Comparison of ENCODE assay signal across 38 cellular contexts in the genomic region with DNA sequence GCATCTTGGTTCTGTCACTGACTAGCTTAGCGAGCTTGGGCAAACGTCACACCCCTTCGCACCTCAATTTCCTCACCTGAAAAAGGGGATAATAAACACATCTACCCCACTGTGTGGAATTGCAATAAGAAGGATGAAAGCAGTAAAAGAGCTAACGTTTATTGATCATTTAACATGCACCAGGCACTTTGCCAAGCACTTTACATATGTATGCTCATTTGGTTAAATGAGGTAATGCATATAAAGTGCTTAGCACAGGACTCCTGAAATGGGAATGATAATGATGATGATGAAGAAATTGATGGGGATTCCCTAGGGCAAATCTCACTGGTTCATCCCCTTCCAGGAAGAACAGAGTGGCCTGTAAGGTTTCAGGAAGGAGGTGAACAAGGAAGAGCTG. TPM values are rescaled to one million over a fixed set of nuclear protein-coding genes. Genes with fewer than 3 reads are reported as not detected.
"Had no signal": no experiment of that assay in that cellular context is flagged by ENCODE, and none has a peak within 500 bp of the region (broad histone marks: within the 10 kb centered on the region; RNA-seq: fewer than 3 reads in every experiment).

No MANE protein-coding gene starts in this region.

- ATAC-seq: activated CD8-positive, alpha-beta T cell treated with anti-CD3 and anti-CD28 coated beads for 36 hours; activated naive CD4-positive, alpha-beta T cell treated with anti-CD3 and anti-CD28 coated beads, Interleukin-2, amount 50 U/mL, for 72 hours; activated T-cell treated with anti-CD3 and anti-CD28 coated beads, Interleukin-2, amount 50 U/mL, for 4 hours; activated T-cell treated with anti-CD3 and anti-CD28 coated beads, Interleukin-2, amount 50 U/mL, for 72 hours; activated T-helper 17 cell treated with anti-CD3 and anti-CD28 coated beads, Interleukin-2, amount 50 U/mL, for 72 hours; body of pancreas had no signal

- H3K36me3 Mint-ChIP-seq: activated CD4-positive, alpha-beta memory T cell treated with anti-CD3 and anti-CD28 coated beads for 36 hours; activated naive CD8-positive, alpha-beta T cell treated with anti-CD3 and anti-CD28 coated beads for 36 hours had no signal

- H3K27ac ChIP-seq: adrenal gland, body of pancreas, cardiac muscle cell, VCaP had no signal

- H3K9me3 ChIP-seq: adrenal gland, body of pancreas had no signal

- H3K4me3 Mint-ChIP-seq: activated B cell treated with CpG ODN at 0.5 μM for 24 hours; activated CD4-positive, alpha-beta memory T cell treated with anti-CD3 and anti-CD28 coated beads for 36 hours; activated CD4-positive, alpha-beta T cell treated with anti-CD3 and anti-CD28 coated beads, Interleukin-2, amount 10 ng/mL, durations not matched to agents 24 days and 14 days; activated CD8-positive, alpha-beta T cell treated with anti-CD3 and anti-CD28 coated beads for 36 hours; activated naive CD4-positive, alpha-beta T cell treated with anti-CD3 and anti-CD28 coated beads for 36 hours; activated naive CD8-positive, alpha-beta T cell treated with anti-CD3 and anti-CD28 coated beads for 36 hours; activated T-cell treated with anti-CD3 and anti-CD28 coated beads, Interleukin-2, amount 50 U/mL, for 4 hours; activated T-cell treated with anti-CD3 and anti-CD28 coated beads, Interleukin-2, amount 50 U/mL, for 72 hours; activated T-helper 1 cell treated with anti-CD3 and anti-CD28 coated beads, Interleukin-12 subunit alpha, Interleukin-12 subunit beta, Interleukin-2, Interleukin-4 antibody, amounts not matched to agents 30 ng/mL and 10 ng/mL and 1 ng/mL, durations not matched to agents 14 hours and 24 hours and 36 hours; activated T-helper 17 cell treated with anti-CD3 and anti-CD28 coated beads, Interleukin-2, amount 50 U/mL, for 72 hours; central memory CD8-positive, alpha-beta T cell; T-helper 1 cell treated with Interleukin-12 subunit alpha and Interleukin-12 subunit beta and Interleukin-4 antibody, amounts not matched to agents 30 μg/mL and 1 μg/mL, for 36 hours; T-helper 2 cell treated with Interferon-gamma antibody and Interleukin-4, amounts not matched to agents 5 μg/mL and 100 μg/mL, for 36 hours had no signal

- H3K27ac Mint-ChIP-seq: activated B cell treated with CpG ODN at 0.5 μM for 24 hours; activated CD4-positive, alpha-beta memory T cell treated with anti-CD3 and anti-CD28 coated beads for 36 hours; activated CD4-positive, alpha-beta T cell treated with anti-CD3 and anti-CD28 coated beads, Interleukin-2, amount 10 ng/mL, durations not matched to agents 24 days and 14 days; activated CD8-positive, alpha-beta T cell treated with anti-CD3 and anti-CD28 coated beads for 36 hours; activated naive CD4-positive, alpha-beta T cell treated with anti-CD3 and anti-CD28 coated beads for 36 hours; activated naive CD4-positive, alpha-beta T cell treated with anti-CD3 and anti-CD28 coated beads, Interleukin-2, amount 50 U/mL, for 72 hours; activated naive CD8-positive, alpha-beta T cell treated with anti-CD3 and anti-CD28 coated beads for 36 hours; activated T-cell treated with anti-CD3 and anti-CD28 coated beads, Interleukin-2, amount 50 U/mL, for 72 hours; activated T-helper 1 cell treated with anti-CD3 and anti-CD28 coated beads, Interleukin-12 subunit alpha, Interleukin-12 subunit beta, Interleukin-2, Interleukin-4 antibody, amounts not matched to agents 30 ng/mL and 10 ng/mL and 1 ng/mL, durations not matched to agents 14 hours and 24 hours and 36 hours; activated T-helper 17 cell treated with anti-CD3 and anti-CD28 coated beads, Interleukin-2, amount 50 U/mL, for 72 hours; T-helper 1 cell treated with Interleukin-12 subunit alpha and Interleukin-12 subunit beta and Interleukin-4 antibody, amounts not matched to agents 30 μg/mL and 1 μg/mL, for 36 hours; T-helper 2 cell treated with Interferon-gamma antibody and Interleukin-4, amounts not matched to agents 5 μg/mL and 100 μg/mL, for 36 hours had no signal

- H3K27me3 ChIP-seq: adrenal gland had no signal

- H3K4me3 ChIP-seq: adrenal gland, body of pancreas, cardiac muscle cell had no signal

- H3K9me3 Mint-ChIP-seq: activated B cell treated with CpG ODN at 0.5 μM for 24 hours; activated CD4-positive, alpha-beta memory T cell treated with anti-CD3 and anti-CD28 coated beads for 36 hours; activated CD4-positive, alpha-beta T cell treated with anti-CD3 and anti-CD28 coated beads, Interleukin-2, amount 10 ng/mL, durations not matched to agents 24 days and 14 days; activated CD8-positive, alpha-beta T cell treated with anti-CD3 and anti-CD28 coated beads for 36 hours; activated naive CD4-positive, alpha-beta T cell treated with anti-CD3 and anti-CD28 coated beads for 36 hours; activated naive CD4-positive, alpha-beta T cell treated with anti-CD3 and anti-CD28 coated beads, Interleukin-2, amount 50 U/mL, for 72 hours; activated naive CD8-positive, alpha-beta T cell treated with anti-CD3 and anti-CD28 coated beads for 36 hours; activated T-cell treated with anti-CD3 and anti-CD28 coated beads, Interleukin-2, amount 50 U/mL, for 4 hours; activated T-cell treated with anti-CD3 and anti-CD28 coated beads, Interleukin-2, amount 50 U/mL, for 72 hours; activated T-helper 1 cell treated with anti-CD3 and anti-CD28 coated beads, Interleukin-12 subunit alpha, Interleukin-12 subunit beta, Interleukin-2, Interleukin-4 antibody, amounts not matched to agents 30 ng/mL and 10 ng/mL and 1 ng/mL, durations not matched to agents 14 hours and 24 hours and 36 hours; activated T-helper 17 cell treated with anti-CD3 and anti-CD28 coated beads, Interleukin-2, amount 50 U/mL, for 72 hours; central memory CD8-positive, alpha-beta T cell; T-helper 1 cell treated with Interleukin-12 subunit alpha and Interleukin-12 subunit beta and Interleukin-4 antibody, amounts not matched to agents 30 μg/mL and 1 μg/mL, for 36 hours; T-helper 2 cell treated with Interferon-gamma antibody and Interleukin-4, amounts not matched to agents 5 μg/mL and 100 μg/mL, for 36 hours had no signal

- DNase-seq: activated B cell treated with CpG ODN at 0.5 μM for 24 hours; activated CD4-positive, alpha-beta memory T cell treated with anti-CD3 and anti-CD28 coated beads for 36 hours; activated CD4-positive, alpha-beta T cell treated with anti-CD3 and anti-CD28 coated beads for 4 hours; activated CD4-positive, alpha-beta T cell treated with anti-CD3 and anti-CD28 coated beads, Interleukin-2, amount 10 ng/mL, durations not matched to agents 24 days and 14 days; activated CD4-positive, alpha-beta T cell treated with anti-CD3 and anti-CD28 coated beads, Interleukin-2, amount 50 U/mL, for 1 hour; activated CD4-positive, alpha-beta T cell treated with anti-CD3 and anti-CD28 coated beads, Interleukin-2, amount 50 U/mL, for 4 hours; activated CD4-positive, CD25-positive, alpha-beta regulatory T cell treated with anti-CD3 and anti-CD28 coated beads, Interleukin-2, amount 50 U/mL, for 72 hours; activated CD8-positive, alpha-beta memory T cell treated with anti-CD3 and anti-CD28 coated beads, Interleukin-2, amount 50 U/mL, for 4 hours; activated CD8-positive, alpha-beta T cell treated with anti-CD3 and anti-CD28 coated beads for 36 hours; activated effector memory CD4-positive, alpha-beta T cell treated with anti-CD3 and anti-CD28 coated beads, Interleukin-2, amount 50 U/mL, for 16 hours; activated gamma-delta T cell treated with Interleukin-2 at 50 U/mL for 16 hours; activated naive CD4-positive, alpha-beta T cell; activated naive CD4-positive, alpha-beta T cell treated with anti-CD3 and anti-CD28 coated beads for 36 hours; activated naive CD4-positive, alpha-beta T cell treated with anti-CD3 and anti-CD28 coated beads, Interleukin-2, amount 50 U/mL, for 16 hours; activated naive CD8-positive, alpha-beta T cell treated with anti-CD3 and anti-CD28 coated beads for 36 hours; activated T-cell treated with anti-CD3 and anti-CD28 coated beads for 4 hours; activated T-cell treated with anti-CD3 and anti-CD28 coated beads, Interleukin-2, amount 50 U/mL, for 1 hour; activated T-cell treated with anti-CD3 and anti-CD28 coated beads, Interleukin-2, amount 50 U/mL, for 4 hours; activated T-cell treated with anti-CD3 and anti-CD28 coated beads, Interleukin-2, amount 50 U/mL, for 72 hours; amniotic stem cell; body of pancreas; caudate nucleus; cerebellar nuclear complex; T-helper 1 cell; T-helper 2 cell; T-helper 9 cell had no signal

- H3K36me3 ChIP-seq: adrenal gland, cardiac muscle cell had no signal

RNA-seq across cellular contexts. Expression of a gene that starts 4.8 kb away (rescaled TPM):
- total RNA-seq: activated B cell treated with CpG ODN at 0.5 μM for 24 hours; activated CD4-positive, alpha-beta memory T cell treated with anti-CD3 and anti-CD28 coated beads for 36 hours; activated CD4-positive, alpha-beta T cell treated with anti-CD3 and anti-CD28 coated beads, Interleukin-2, amount 10 ng/mL, durations not matched to agents 24 days and 14 days; activated CD8-positive, alpha-beta memory T cell treated with anti-CD3 and anti-CD28 coated beads for 36 hours; activated CD8-positive, alpha-beta T cell treated with anti-CD3 and anti-CD28 coated beads for 36 hours; activated naive CD4-positive, alpha-beta T cell treated with anti-CD3 and anti-CD28 coated beads for 36 hours; activated naive CD4-positive, alpha-beta T cell treated with anti-CD3 and anti-CD28 coated beads, Interleukin-2, amount 50 U/mL, for 72 hours; activated naive CD8-positive, alpha-beta T cell treated with anti-CD3 and anti-CD28 coated beads for 36 hours; activated T-cell treated with anti-CD3 and anti-CD28 coated beads, Interleukin-2, amount 50 U/mL, for 72 hours; activated T-helper 1 cell treated with anti-CD3 and anti-CD28 coated beads, Interleukin-12 subunit alpha, Interleukin-12 subunit beta, Interleukin-2, Interleukin-4 antibody, amounts not matched to agents 30 ng/mL and 10 ng/mL and 1 ng/mL, durations not matched to agents 14 hours and 24 hours and 36 hours; activated T-helper 17 cell treated with anti-CD3 and anti-CD28 coated beads, Interleukin-2, amount 50 U/mL, for 72 hours; body of pancreas; bronchial epithelial cell had no signal
- polyA plus RNA-seq: aorta had no signal
